ENCODE assay signal across 20 cellular contexts in genomic region chr2:7269993-7270392, GRCh38.
DNase-seq lines count a peak whose midpoint lies in the region; FAIRE-seq and TF ChIP-seq lines count a peak whose summit lies in the region.
"Had no signal": no experiment of that assay in that cellular context is flagged by ENCODE, and none has a peak within 500 bp of the region (broad histone marks: within the 10 kb centered on the region; RNA-seq: fewer than 3 reads in every experiment).

No MANE protein-coding gene starts in this region.

- H3K4me3 ChIP-seq in brain microvascular endothelial cell (ENCODE audit: low read depth, low read length), result no peak overlapping the region
- H3K4me3 ChIP-seq: lung, testis had no signal

- H3K27me3 ChIP-seq in brain microvascular endothelial cell (replicated peaks), result no peaks in the 10 kb centered on the region
- H3K27me3 ChIP-seq: foreskin keratinocyte, testis had no signal

- H3K27ac ChIP-seq in brain microvascular endothelial cell, result no peak overlapping the region
- H3K27ac ChIP-seq: epithelial cell of prostate, foreskin keratinocyte, testis had no signal

- in situ Hi-C loops in brain microvascular endothelial cell (cut with HindIII; ENCODE audit: low pct_ligation_motif_present, low sequenced_read_pairs), result no loop called here

- peak; percentile 65 for DNase-seq in NCI-H1092 treated with DMSO at 0.1 percent for 48 hours (lab: John Stamatoyannopoulos, UW)
- peak; percentile 52 for DNase-seq in NCI-H2081 treated with DMSO at 0.1 percent for 48 hours (lab: John Stamatoyannopoulos, UW)
- peak; percentile 86 for DNase-seq in NCI-H524 treated with DMSO at 0.1 percent for 48 hours (lab: John Stamatoyannopoulos, UW)
- peak; percentile 67 for DNase-seq in left kidney (ENCODE audit: low read depth, low spot score)
- no peak for DNase-seq in NCI-H526 treated with DMSO at 0.1 percent for 48 hours (lab: John Stamatoyannopoulos, UW)
- DNase-seq in brain microvascular endothelial cell, result no peak
- no peak for DNase-seq in RCC 7860 (ENCODE audit: low spot score)
- DNase-seq: activated CD4-positive, alpha-beta T cell treated with anti-CD3 and anti-CD28 coated beads, Interleukin-2, amount 50 U/mL, for 1 hour; activated gamma-delta T cell treated with Interleukin-2 at 50 U/mL for 16 hours; CD8-positive, alpha-beta T cell; foreskin keratinocyte; hypothalamus; islet precursor cell; KBM-7; occipital lobe; T-cell; testis had no signal

- H3K36me3 ChIP-seq in brain microvascular endothelial cell (replicated peaks), result no peaks in the 10 kb centered on the region

- FAIRE-seq in RCC 7860 (lab: Jason Lieb, UNC), result no peak
- FAIRE-seq: GM18507 had no signal

- TF ChIP-seq CTCF in brain microvascular endothelial cell (IDR thresholded peaks at IDR 0.05; ENCODE audit: low read depth, low read length, missing control alignments), result no peak

Comparison
In these comparisons a context has a peak if more than half of its experiments do, and no peak if none do; other contexts are left out.
1. DNase-seq: peak in NCI-H1092 treated with DMSO at 0.1 percent for 48 hours (single experiment), NCI-H2081 treated with DMSO at 0.1 percent for 48 hours (single experiment), NCI-H524 treated with DMSO at 0.1 percent for 48 hours (single experiment) and left kidney (single experiment); none in NCI-H526 treated with DMSO at 0.1 percent for 48 hours (single experiment), brain microvascular endothelial cell (single experiment) and RCC 7860 (single experiment).